ENCODE assay signal across 14 cellular contexts in the genomic region with DNA sequence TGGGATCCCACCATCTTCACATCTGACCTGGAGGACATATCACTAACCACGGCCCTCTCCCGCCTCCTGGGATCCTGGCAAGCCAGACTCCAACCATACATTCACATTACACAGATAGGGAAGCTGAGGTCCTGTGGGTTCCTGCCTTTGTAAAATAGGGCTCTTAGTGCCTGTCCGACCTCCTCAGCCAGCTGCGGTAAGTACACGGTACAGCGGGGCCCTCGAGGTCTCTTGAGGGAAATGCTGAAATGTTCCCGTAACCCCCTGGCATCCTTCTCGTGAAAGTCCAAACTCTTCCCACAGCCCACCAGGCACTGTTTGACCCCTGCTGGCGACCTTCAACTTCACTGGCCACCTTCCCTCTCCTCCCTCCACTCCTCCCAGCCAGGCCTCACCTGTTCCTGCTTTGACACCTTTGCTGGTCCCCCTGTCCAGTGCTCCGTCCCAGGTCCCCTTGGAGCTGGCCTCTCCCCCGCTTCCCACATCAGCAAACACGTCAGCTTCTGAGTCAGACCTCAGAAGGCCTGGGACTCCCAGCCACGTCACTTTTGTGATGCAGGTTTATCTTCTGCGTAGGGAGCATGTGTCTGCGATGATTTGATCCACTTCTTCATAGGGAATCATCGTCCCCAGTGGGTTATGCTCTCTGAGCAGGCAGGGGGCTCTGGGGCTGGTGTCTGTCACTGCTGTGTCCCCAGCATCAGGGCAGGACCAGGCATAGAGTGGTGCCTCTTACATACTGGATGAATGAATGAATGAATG. TPM values are rescaled to one million over a fixed set of nuclear protein-coding genes. Genes with fewer than 3 reads are reported as not detected.
DNase-seq lines count a peak whose midpoint lies in the region; ATAC-seq, FAIRE-seq and TF ChIP-seq lines count a peak whose summit lies in the region.
"Had no signal": no experiment of that assay in that cellular context is flagged by ENCODE, and none has a peak within 500 bp of the region (broad histone marks: within the 10 kb centered on the region; RNA-seq: fewer than 3 reads in every experiment).

No MANE protein-coding gene starts in this region.

- H3K36me3 Mint-ChIP-seq in activated CD8-positive, alpha-beta memory T cell treated with anti-CD3 and anti-CD28 coated beads, Interleukin-2, amount 10 ng/mL, durations not matched to agents 7 days and 5 days, result peaks cover 3% of the 10 kb centered on the region

- H3K4me1 Mint-ChIP-seq in activated CD8-positive, alpha-beta memory T cell treated with anti-CD3 and anti-CD28 coated beads, Interleukin-2, amount 10 ng/mL, durations not matched to agents 7 days and 5 days, result peaks cover 3% of the 10 kb centered on the region

- no peak overlapping the region for H3K27ac ChIP-seq in A549
- H3K27ac ChIP-seq: heart left ventricle, SJSA1 had no signal

- 0 out of 3 replicates have a peak, but pooled peaks cover 6% of the 10 kb centered on the region for H3K9me3 ChIP-seq in A549

- 52% methylated on average over 15 of the region's 17 CpGs for WGBS in A549 (ENCODE audit: missing lambda C conversion rate)

- ATAC-seq in A549, result peak; percentile 43 to 58; a peak in 4 of 6 replicates
- no peak for ATAC-seq in activated CD8-positive, alpha-beta memory T cell treated with anti-CD3 and anti-CD28 coated beads, Interleukin-2, amount 10 ng/mL, durations not matched to agents 7 days and 5 days
- ATAC-seq: activated naive CD4-positive, alpha-beta T cell treated with anti-CD3 and anti-CD28 coated beads, Interleukin-2, amount 50 U/mL, for 72 hours had no signal

- no peak overlapping the region for H3K4me2 ChIP-seq in A549

- no peaks in the 10 kb centered on the region for H3K4me1 ChIP-seq in A549
- H3K4me1 ChIP-seq: SJSA1 had no signal

- DNase-seq in A549 (ENCODE audit: low read depth in 1 of 2, low spot score in 1 of 2) (no peak), H54 (ENCODE audit: insufficient read length, low spot score) (peak; percentile 99), RKO (ENCODE audit: low spot score) (peak; percentile 74), fibroblast of pulmonary artery (ENCODE audit: low read depth) (peak; percentile 76), posterior cingulate gyrus (no peak), NCI-H774 (lab: John Stamatoyannopoulos, UW) (no peak), activated gamma-delta T cell treated with Interleukin-2 at 50 U/mL for 16 hours (no peak)
- no peak for DNase-seq in activated CD8-positive, alpha-beta memory T cell treated with anti-CD3 and anti-CD28 coated beads, Interleukin-2, amount 10 ng/mL, durations not matched to agents 7 days and 5 days
- DNase-seq: activated CD4-positive, alpha-beta T cell treated with anti-CD3 and anti-CD28 coated beads, Interleukin-2, amount 50 U/mL, for 1 hour; NCI-H2171; stimulated activated CD4-positive, alpha-beta T cell treated with anti-CD3 and anti-CD28 coated beads, Interleukin-4, amount 100 ng/mL, for 1 hour had no signal

- H3K27ac Mint-ChIP-seq in activated CD8-positive, alpha-beta memory T cell treated with anti-CD3 and anti-CD28 coated beads, Interleukin-2, amount 10 ng/mL, durations not matched to agents 7 days and 5 days, result no peak overlapping the region
- H3K27ac Mint-ChIP-seq: activated naive CD4-positive, alpha-beta T cell treated with anti-CD3 and anti-CD28 coated beads, Interleukin-2, amount 50 U/mL, for 72 hours had no signal

- FAIRE-seq in A549 (lab: Jason Lieb, UNC), result no peak
- no peak for FAIRE-seq in H54 (lab: Jason Lieb, UNC)

- no peaks in the 10 kb centered on the region for H3K27me3 Mint-ChIP-seq in activated CD8-positive, alpha-beta memory T cell treated with anti-CD3 and anti-CD28 coated beads, Interleukin-2, amount 10 ng/mL, durations not matched to agents 7 days and 5 days

- intact Hi-C loops in posterior cingulate gyrus (cut with DNase I), result no loop called here

- H3K9me3 Mint-ChIP-seq in activated CD8-positive, alpha-beta memory T cell treated with anti-CD3 and anti-CD28 coated beads, Interleukin-2, amount 10 ng/mL, durations not matched to agents 7 days and 5 days (ENCODE audit: low read depth), result peaks cover 10% of the 10 kb centered on the region

- CTCF ChIA-PET in A549 (lab: Yijun Ruan, JAX), result interaction anchor here (0.6 to 0.7 kb wide), 3 partner anchors 99 to 242 kb away, joined by 3 to 4 read pairs (median 3); no protein-coding TSS in a partner anchor
- CTCF ChIA-PET in activated CD8-positive, alpha-beta memory T cell treated with anti-CD3 and anti-CD28 coated beads, Interleukin-2, amount 10 ng/mL, durations not matched to agents 7 days and 5 days (lab: Charles Lee), result interaction anchor here (0.7 to 1.1 kb wide), 2 partner anchors 12 to 63 kb away, joined by 3 read pairs; no protein-coding TSS in a partner anchor

- TF ChIP-seq POLR2A in A549 (IDR thresholded peaks at IDR 0.05; ENCODE audit: low read length), result no peak
- TF ChIP-seq POLR2A in H54 (IDR thresholded peaks at IDR 0.05; ENCODE audit: low read depth, low read length), result no peak

- TF ChIP-seq CTCF in A549 (IDR thresholded peaks at IDR 0.05) (no peak), fibroblast of pulmonary artery (IDR thresholded peaks at IDR 0.05; ENCODE audit: low read length, missing control alignments) (no peak)

- TF ChIP-seq EP300 in A549 (IDR thresholded peaks at IDR 0.05), result no peak

- no peak for TF ChIP-seq RAD21 in A549 (conservative IDR thresholded peaks at IDR 0.05 in 1 of 2, IDR thresholded peaks at IDR 0.05 in 1 of 2)

- no peak overlapping the region for H3K4me3 ChIP-seq in A549
- no peak overlapping the region for H3K4me3 ChIP-seq in fibroblast of pulmonary artery (replicated peaks; ENCODE audit: low read depth, low read length)
- H3K4me3 ChIP-seq: heart left ventricle, SJSA1 had no signal

- POLR2A ChIA-PET in A549 (lab: Yijun Ruan, JAX), result interaction anchor here (0.6 kb wide), 1 partner anchor 24 kb away, joined by 3 read pairs; no protein-coding TSS in a partner anchor

- no peak overlapping the region for H3K4me3 Mint-ChIP-seq in activated CD8-positive, alpha-beta memory T cell treated with anti-CD3 and anti-CD28 coated beads, Interleukin-2, amount 10 ng/mL, durations not matched to agents 7 days and 5 days

TF ChIP-seq in A549, 52 proteins besides CTCF, POLR2A, EP300 and RAD21 (continues in another document):
- TF ChIP-seq, protein P1, sequence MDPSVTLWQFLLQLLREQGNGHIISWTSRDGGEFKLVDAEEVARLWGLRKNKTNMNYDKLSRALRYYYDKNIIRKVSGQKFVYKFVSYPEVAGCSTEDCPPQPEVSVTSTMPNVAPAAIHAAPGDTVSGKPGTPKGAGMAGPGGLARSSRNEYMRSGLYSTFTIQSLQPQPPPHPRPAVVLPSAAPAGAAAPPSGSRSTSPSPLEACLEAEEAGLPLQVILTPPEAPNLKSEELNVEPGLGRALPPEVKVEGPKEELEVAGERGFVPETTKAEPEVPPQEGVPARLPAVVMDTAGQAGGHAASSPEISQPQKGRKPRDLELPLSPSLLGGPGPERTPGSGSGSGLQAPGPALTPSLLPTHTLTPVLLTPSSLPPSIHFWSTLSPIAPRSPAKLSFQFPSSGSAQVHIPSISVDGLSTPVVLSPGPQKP (IDR thresholded peaks at IDR 0.05; ENCODE audit: low read depth, low read length), result no peak
- TF ChIP-seq KDM5A (IDR thresholded peaks at IDR 0.05), result no peak
- no peak for TF ChIP-seq CEBPB (IDR thresholded peaks at IDR 0.05)

RNA-seq across cellular contexts. Expression of gene GNG7, which starts 8.9 kb away (rescaled TPM):
- polyA plus RNA-seq in A549 (2011; rRNA removed) (0.04 and 0.08 TPM in 2 replicates), A549 (2017; fragmentation: RNase III; extraction: RNeasy Plus Mini Kit Qiagen cat#74134 plus additional on column Dnase treatment) (0.06 to 0.08 TPM (median 0.07 TPM) in 3 replicates)
- 0.01 TPM in 2 replicates for polyA plus RNA-seq in A549 (2012; cell fraction: cytosol; rRNA removed)
- 0.04 TPM in 1 of 2 replicates, not detected in the other for polyA plus RNA-seq in A549 (2012; cell fraction: nucleus; rRNA removed)
- polyA minus RNA-seq in A549 (2011; rRNA and poly(A)+ RNA removed), result not detected in 2 replicates
- not detected for total RNA-seq in activated CD8-positive, alpha-beta memory T cell treated with anti-CD3 and anti-CD28 coated beads, Interleukin-2, amount 10 ng/mL, durations not matched to agents 7 days and 5 days

RNA-seq across cellular contexts. Expression of gene DIRAS1, which starts 9.8 kb away (rescaled TPM):
- polyA plus RNA-seq in A549 (2011; rRNA removed) (1.6 and 2.5 TPM in 2 replicates), A549 (2017; fragmentation: RNase III; extraction: RNeasy Plus Mini Kit Qiagen cat#74134 plus additional on column Dnase treatment) (2.6 to 4.3 TPM (median 3.7 TPM) in 3 replicates)
- polyA plus RNA-seq in A549 (2012; cell fraction: cytosol; rRNA removed), result 2.2 and 3.6 TPM in 2 replicates
- polyA plus RNA-seq in A549 (2012; cell fraction: nucleus; rRNA removed), result 3.3 and 3.5 TPM in 2 replicates
- 1.4 and 1.8 TPM in 2 replicates for polyA minus RNA-seq in A549 (2011; rRNA and poly(A)+ RNA removed)
- not detected for total RNA-seq in activated CD8-positive, alpha-beta memory T cell treated with anti-CD3 and anti-CD28 coated beads, Interleukin-2, amount 10 ng/mL, durations not matched to agents 7 days and 5 days
- total RNA-seq: SJSA1 had no signal

RNA-seq across cellular contexts. Expression of gene SLC39A3, which starts 28.5 kb away (rescaled TPM):
- polyA plus RNA-seq in A549 (2011; rRNA removed) (29.6 and 38.1 TPM in 2 replicates), A549 (2017; fragmentation: RNase III; extraction: RNeasy Plus Mini Kit Qiagen cat#74134 plus additional on column Dnase treatment) (25.0 to 28.3 TPM (median 26.5 TPM) in 3 replicates)
- polyA plus RNA-seq in A549 (2012; cell fraction: cytosol; rRNA removed), result 57.1 and 63.2 TPM in 2 replicates
- polyA plus RNA-seq in A549 (2012; cell fraction: nucleus; rRNA removed), result 45.5 and 47.7 TPM in 2 replicates
- polyA minus RNA-seq in A549 (2011; rRNA and poly(A)+ RNA removed), result 28.8 and 29.5 TPM in 2 replicates
- total RNA-seq in activated CD8-positive, alpha-beta memory T cell treated with anti-CD3 and anti-CD28 coated beads, Interleukin-2, amount 10 ng/mL, durations not matched to agents 7 days and 5 days, result 10 to 100 TPM; 36.9 to 41.3 TPM

Comparison
In these comparisons a context has a peak if more than half of its experiments do, and no peak if none do; other contexts are left out.
1. DNase-seq: peak in H54 (single experiment), RKO (single experiment) and fibroblast of pulmonary artery (single experiment); none in A549 (0 of 2), activated CD8-positive, alpha-beta memory T cell treated with anti-CD3 and anti-CD28 coated beads, Interleukin-2, amount 10 ng/mL, durations not matched to agents 7 days and 5 days (single experiment), posterior cingulate gyrus (0 of 10), NCI-H774 (single experiment) and activated gamma-delta T cell treated with Interleukin-2 at 50 U/mL for 16 hours (single experiment).